18 cellular contexts compared by ENCODE assay signal in genomic region chr4:10606483-10607155, GRCh38.
"Had no signal": no experiment of that assay in that cellular context is flagged by ENCODE, and none has a peak within 500 bp of the region (broad histone marks: within the 10 kb centered on the region; RNA-seq: fewer than 3 reads in every experiment).

No MANE protein-coding gene starts in this region.

- H3K4me1 ChIP-seq: sigmoid colon had no signal

- H3K36me3 ChIP-seq: sigmoid colon had no signal

- H3K27me3 ChIP-seq: sigmoid colon had no signal

- H3K27ac Mint-ChIP-seq: nephron progenitor cell, T-helper 17 cell had no signal

- H3K4me3 Mint-ChIP-seq: activated T-cell treated with anti-CD3 and anti-CD28 coated beads, Interleukin-2, amount 50 U/mL, for 4 hours; nephron progenitor cell; T-helper 17 cell had no signal

- DNase-seq: activated CD4-positive, alpha-beta T cell treated with anti-CD3 and anti-CD28 coated beads, Interleukin-2, amount 50 U/mL, for 1 hour; activated CD4-positive, CD25-positive, alpha-beta regulatory T cell treated with anti-CD3 and anti-CD28 coated beads, Interleukin-2, amount 50 U/mL, for 72 hours; activated CD8-positive, alpha-beta memory T cell treated with anti-CD3 and anti-CD28 coated beads, Interleukin-2, amount 50 U/mL, for 4 hours; activated effector memory CD4-positive, alpha-beta T cell treated with Interleukin-2 at 50 U/mL for 16 hours; activated naive CD4-positive, alpha-beta T cell treated with anti-CD3 and anti-CD28 coated beads, Interleukin-2, amount 50 U/mL, for 16 hours; activated T-cell treated with anti-CD3 and anti-CD28 coated beads, Interleukin-2, amount 50 U/mL, for 4 hours; aorta; erythroblast; left cardiac atrium; midbrain; nephron progenitor cell; nucleus accumbens; posterior cingulate gyrus; sigmoid colon; stimulated activated CD4-positive, alpha-beta T cell treated with anti-CD3 and anti-CD28 coated beads, Interleukin-1b, Interleukin-23, amount 100 ng/mL, for 48 hours; stimulated activated CD8-positive, alpha-beta memory T cell treated with anti-CD3 and anti-CD28 coated beads, Interleukin-4, amount 100 ng/mL, for 48 hours; stimulated activated naive CD4-positive, alpha-beta T cell; T-helper 17 cell had no signal

- H3K4me1 Mint-ChIP-seq: nephron progenitor cell, T-helper 17 cell had no signal

- ATAC-seq: activated T-cell treated with anti-CD3 and anti-CD28 coated beads, Interleukin-2, amount 50 U/mL, for 4 hours; left cardiac atrium; T-helper 17 cell had no signal

- H3K4me3 ChIP-seq: sigmoid colon had no signal

- H3K9me3 Mint-ChIP-seq: activated T-cell treated with anti-CD3 and anti-CD28 coated beads, Interleukin-2, amount 50 U/mL, for 4 hours; nephron progenitor cell had no signal

- H3K9me3 ChIP-seq: sigmoid colon had no signal

- H3K27ac ChIP-seq: sigmoid colon had no signal
